ENCODE assay signal across 6 cellular contexts in the genomic region with DNA sequence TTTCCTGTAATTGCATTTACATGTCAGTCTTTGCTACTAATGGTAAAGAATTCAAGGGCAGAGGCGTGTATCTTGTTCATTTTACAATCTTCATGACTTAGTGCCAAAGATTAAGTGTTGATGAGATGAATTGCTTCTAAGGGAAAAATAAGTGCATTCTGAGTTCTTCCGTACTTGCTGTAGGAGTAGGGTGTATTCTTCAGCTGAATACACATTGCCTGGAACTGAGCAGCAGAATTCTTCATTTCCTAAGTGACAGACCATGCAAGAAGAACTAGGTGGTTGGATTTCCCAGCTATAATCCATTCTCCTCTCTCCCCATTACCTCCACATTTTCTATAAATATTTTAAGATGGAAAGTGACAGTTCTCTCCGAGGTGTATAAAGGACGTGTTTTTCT.
"Had no signal": no experiment of that assay in that cellular context is flagged by ENCODE, and none has a peak within 500 bp of the region (broad histone marks: within the 10 kb centered on the region; RNA-seq: fewer than 3 reads in every experiment).

No MANE protein-coding gene starts in this region.

- DNase-seq: IMR-90, KBM-7, KG1 had no signal

- H3K4me3 ChIP-seq: K562 had no signal

- H3K27ac ChIP-seq: HL-60 had no signal

- ATAC-seq: HepG2, K562 had no signal
